In the genomic region with DNA sequence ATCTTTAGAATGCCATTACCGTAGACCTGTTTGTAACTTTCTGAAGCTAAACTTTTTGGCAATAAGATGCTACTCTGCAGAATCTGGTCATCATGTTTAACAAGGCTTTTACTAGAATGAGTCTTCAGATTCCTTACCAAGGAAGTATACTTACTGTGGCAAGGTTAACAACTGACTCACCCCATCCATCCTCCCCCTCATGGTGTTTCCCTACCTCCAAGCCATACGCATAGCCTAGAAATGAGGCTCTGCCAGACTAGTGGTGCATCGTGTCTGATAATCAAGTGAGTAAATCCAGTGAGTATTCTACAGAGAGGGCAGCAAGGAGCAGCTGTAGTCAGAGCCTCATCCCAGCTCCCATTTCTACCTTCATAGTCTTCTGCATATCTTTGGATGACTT, we compare ENCODE assay signal across 19 cellular contexts.
DNase-seq lines count a peak whose midpoint lies in the region; ATAC-seq and TF ChIP-seq lines count a peak whose summit lies in the region.
"Had no signal": no experiment of that assay in that cellular context is flagged by ENCODE, and none has a peak within 500 bp of the region (broad histone marks: within the 10 kb centered on the region; RNA-seq: fewer than 3 reads in every experiment).

No MANE protein-coding gene starts in this region.

- H3K79me1 ChIP-seq in trophoblast cell (ENCODE audit: low read length) (no peaks in the 10 kb centered on the region), H9 (ENCODE audit: insufficient read depth, low read depth, low read length, poor library complexity, severe bottlenecking) (no peaks in the 10 kb centered on the region)

- no peak overlapping the region for H3K14ac ChIP-seq in trophoblast cell (ENCODE audit: low read length)
- no peak overlapping the region for H3K14ac ChIP-seq in H9 (ENCODE audit: insufficient read depth, low read length)

- no peaks in the 10 kb centered on the region for H3K27me3 ChIP-seq in trophoblast cell (ENCODE audit: insufficient read depth, low read length)
- H3K27me3 ChIP-seq in H9 (ENCODE audit: insufficient read depth, low read length) = no peaks in the 10 kb centered on the region
- H3K27me3 ChIP-seq: hepatocyte had no signal

- H3K18ac ChIP-seq in trophoblast cell (ENCODE audit: low read length) (no peak overlapping the region), H9 (ENCODE audit: insufficient read length, low read depth, low read length) (no peak overlapping the region)

- peaks cover 7 to 37% (median 14%) of the 10 kb centered on the region in 3 experiments; a peak in 6 of 7 replicates for H3K36me3 Mint-ChIP-seq in H9 (ENCODE audit: insufficient read depth in 1 of 3, low read depth in 3 of 3)
- H3K36me3 Mint-ChIP-seq: CD4-positive, alpha-beta memory T cell had no signal

- H3K27ac ChIP-seq in trophoblast cell (ENCODE audit: low read depth, low read length) (no peak overlapping the region), H9 (ENCODE audit: insufficient read length, low read depth, low read length) (no peak overlapping the region)
- H3K27ac ChIP-seq: hepatocyte had no signal

- H2AFZ ChIP-seq in trophoblast cell (ENCODE audit: insufficient read depth, low read length, poor library complexity) = no peak overlapping the region
- H2AFZ ChIP-seq in H9 (ENCODE audit: low read length) = no peak overlapping the region
- H2AFZ ChIP-seq: hepatocyte had no signal

- H2BK5ac ChIP-seq in trophoblast cell (ENCODE audit: low read depth, low read length, poor library complexity) (no peak overlapping the region), H9 (ENCODE audit: insufficient read length, low read length) (no peak overlapping the region)

- no peak overlapping the region for H3K56ac ChIP-seq in H9 (ENCODE audit: insufficient read length, low read depth, low read length)

- CTCF ChIA-PET in GM10248 (lab: Yijun Ruan, JAX) = interaction anchor here (0.8 kb wide), 1 partner anchor 624 kb away, joined by 3 read pairs; no protein-coding TSS in a partner anchor

- H4K91ac ChIP-seq in trophoblast cell (ENCODE audit: low read depth, low read length) (no peak overlapping the region), H9 (ENCODE audit: insufficient read length, low read depth, low read length) (no peak overlapping the region)

- no peaks in the 10 kb centered on the region for H3K36me3 ChIP-seq in trophoblast cell (ENCODE audit: control insufficient read depth in 1 of 2, insufficient read depth in 2 of 2, low read length in 2 of 2)

- POLR2A ChIA-PET in GM10248 (lab: Yijun Ruan, JAX) = no interaction called here

- WGBS in trophoblast cell (ENCODE audit: extremely low coverage, insufficient coverage, insufficient read length) = no CpG with 5 or more reads among the region's 3 CpGs
- WGBS in H9 (ENCODE audit: extremely low coverage, insufficient read length, low lambda C conversion rate) = no CpG with 5 or more reads among the region's 3 CpGs

- H3K79me2 ChIP-seq in trophoblast cell (ENCODE audit: control insufficient read depth, insufficient read depth, low read length, poor library complexity) (no peaks in the 10 kb centered on the region), H9 (ENCODE audit: insufficient read depth, low read length) (no peaks in the 10 kb centered on the region)
- H3K79me2 ChIP-seq: hepatocyte had no signal

- no peak overlapping the region for H3K4me2 ChIP-seq in trophoblast cell (ENCODE audit: low read length)
- H3K4me2 ChIP-seq in H9 (ENCODE audit: insufficient read depth, insufficient read length, low read length) = no peak overlapping the region
- H3K4me2 ChIP-seq: hepatocyte had no signal

- peaks cover 12 to 17% of the 10 kb centered on the region in 2 experiments for H3K9me3 Mint-ChIP-seq in H9

- H4K12ac ChIP-seq in trophoblast cell (ENCODE audit: low read depth, low read length) = no peak overlapping the region

- H4K8ac ChIP-seq in trophoblast cell (ENCODE audit: low read depth, low read length) (no peak overlapping the region), H9 (replicated peaks; ENCODE audit: insufficient read length, low read depth, low read length) (no peak overlapping the region)

- no peak for ATAC-seq in HG03354 (IDR thresholded peaks at IDR 0.05; ENCODE audit: poor library complexity, severe bottlenecking, unreplicated experiment)
- ATAC-seq: HepG2, left ventricle myocardium superior, WTC11 had no signal

- no peak overlapping the region for H3K27ac Mint-ChIP-seq in H9
- H3K27ac Mint-ChIP-seq: CD4-positive, alpha-beta memory T cell; WTC11 had no signal

- no peaks in the 10 kb centered on the region for H4K20me1 ChIP-seq in H9 (ENCODE audit: control insufficient read depth, insufficient read depth, insufficient read length)

- no peak overlapping the region for H2BK15ac ChIP-seq in H9 (ENCODE audit: low read depth, low read length)

- H3K4me1 ChIP-seq in trophoblast cell (ENCODE audit: control insufficient read depth in 1 of 2, insufficient read depth in 2 of 2, low read length in 2 of 2) (peaks cover 0 to 3% of the 10 kb centered on the region in 2 experiments), H9 (ENCODE audit: insufficient read depth, low read length) (peaks cover 5% of the 10 kb centered on the region; the same call in 1 of the 2 replicates)

- no peak overlapping the region for H2BK12ac ChIP-seq in trophoblast cell (ENCODE audit: low read length)
- H2BK12ac ChIP-seq in H9 (ENCODE audit: insufficient read length, low read depth, low read length) = no peak overlapping the region

- H2BK120ac ChIP-seq in trophoblast cell (ENCODE audit: insufficient read depth, low read length, poor library complexity) = no peak overlapping the region
- H2BK120ac ChIP-seq in H9 (ENCODE audit: low read depth, low read length, poor library complexity, severe bottlenecking) = no peak overlapping the region

- no peak overlapping the region for H3K4ac ChIP-seq in trophoblast cell (ENCODE audit: low read depth, low read length)
- no peak overlapping the region for H3K4ac ChIP-seq in H9 (ENCODE audit: low read depth, low read length)

- TF ChIP-seq CTCF in choroid plexus epithelial cell (conservative IDR thresholded peaks at IDR 0.05; ENCODE audit: low read depth, low read length) (no peak), GM10248 (IDR thresholded peaks at IDR 0.05; ENCODE audit: control extremely low read depth, extremely low read depth, low read depth, missing control alignments) (no peak), H9 (conservative IDR thresholded peaks at IDR 0.05) (no peak)

- no peak overlapping the region for H3K4me3 Mint-ChIP-seq in H9
- H3K4me3 Mint-ChIP-seq: CD4-positive, alpha-beta memory T cell; WTC11 had no signal

- H3K9ac ChIP-seq in trophoblast cell (ENCODE audit: low read length) (no peak overlapping the region), H9 (ENCODE audit: extremely low read depth, insufficient read length, low read length) (no peak overlapping the region)

- no peak overlapping the region for H3K23ac ChIP-seq in trophoblast cell (ENCODE audit: low read length)
- no peak overlapping the region for H3K23ac ChIP-seq in H9 (ENCODE audit: insufficient read length, low read depth, low read length)

- H4K5ac ChIP-seq in H9 (ENCODE audit: insufficient read length, low read depth, low read length) = no peak overlapping the region

- no peak overlapping the region for H2AK5ac ChIP-seq in trophoblast cell (ENCODE audit: low read length)
- H2AK5ac ChIP-seq in H9 (ENCODE audit: insufficient read length, low read length) = no peak overlapping the region

- no peak overlapping the region for H2BK20ac ChIP-seq in H9 (ENCODE audit: low read depth, low read length, poor library complexity, severe bottlenecking)

- H3K9me3 ChIP-seq in trophoblast cell (ENCODE audit: insufficient read depth, low read depth, low read length) (no peaks in the 10 kb centered on the region), H9 (ENCODE audit: control insufficient read depth, low read depth, low read length) (no peaks in the 10 kb centered on the region)

- H3K4me3 ChIP-seq in choroid plexus epithelial cell (ENCODE audit: low read depth, low read length) = no peak overlapping the region
- H3K4me3 ChIP-seq in trophoblast cell (ENCODE audit: low read depth, low read length) = no peak overlapping the region
- H3K4me3 ChIP-seq: hepatocyte had no signal

- H3K4me1 Mint-ChIP-seq in H9 = peaks cover 12 to 14% of the 10 kb centered on the region in 2 experiments
- H3K4me1 Mint-ChIP-seq: CD4-positive, alpha-beta memory T cell had no signal

- DNase-seq in ELR (ENCODE audit: low read depth) = peak; percentile 94
- peak; percentile 96 for DNase-seq in NCI-H226
- DNase-seq in choroid plexus epithelial cell (ENCODE audit: low read depth) = peak; percentile 52
- DNase-seq in trophoblast cell = peak; percentile 35 to 47
- DNase-seq in iPS-NIHi7 (ENCODE audit: extremely low spot score) = no peak
- DNase-seq in GM10248 (ENCODE audit: extremely low spot score) = no peak
- no peak for DNase-seq in H9
- DNase-seq: activated naive CD4-positive, alpha-beta T cell; caudate nucleus; CD4-positive, alpha-beta memory T cell; left ventricle myocardium superior; NCI-H1092 treated with DMSO at 0.1 percent for 48 hours; NCI-H446 treated with DMSO at 0.1 percent for 48 hours; stimulated activated CD4-positive, alpha-beta T cell treated with anti-CD3 and anti-CD28 coated beads, Interleukin-15, amount 100 ng/mL, for 24 hours; SW 1271 had no signal

- H3K23me2 ChIP-seq in H9 (ENCODE audit: insufficient read length, low read depth, low read length, poor library complexity, severe bottlenecking) = no peaks in the 10 kb centered on the region

- no peaks in the 10 kb centered on the region for H3K27me3 Mint-ChIP-seq in H9 (ENCODE audit: low read depth)

- no peak overlapping the region for H3T11ph ChIP-seq in H9 (ENCODE audit: low read length)

Comparison
In these comparisons a context has a peak if more than half of its experiments do, and no peak if none do; other contexts are left out.
1. DNase-seq: peak in ELR (single experiment), NCI-H226 (single experiment), choroid plexus epithelial cell (single experiment) and trophoblast cell (2 of 2); none in iPS-NIHi7 (single experiment), GM10248 (single experiment) and H9 (single experiment).